8 cellular contexts compared by ENCODE assay signal in the genomic region with DNA sequence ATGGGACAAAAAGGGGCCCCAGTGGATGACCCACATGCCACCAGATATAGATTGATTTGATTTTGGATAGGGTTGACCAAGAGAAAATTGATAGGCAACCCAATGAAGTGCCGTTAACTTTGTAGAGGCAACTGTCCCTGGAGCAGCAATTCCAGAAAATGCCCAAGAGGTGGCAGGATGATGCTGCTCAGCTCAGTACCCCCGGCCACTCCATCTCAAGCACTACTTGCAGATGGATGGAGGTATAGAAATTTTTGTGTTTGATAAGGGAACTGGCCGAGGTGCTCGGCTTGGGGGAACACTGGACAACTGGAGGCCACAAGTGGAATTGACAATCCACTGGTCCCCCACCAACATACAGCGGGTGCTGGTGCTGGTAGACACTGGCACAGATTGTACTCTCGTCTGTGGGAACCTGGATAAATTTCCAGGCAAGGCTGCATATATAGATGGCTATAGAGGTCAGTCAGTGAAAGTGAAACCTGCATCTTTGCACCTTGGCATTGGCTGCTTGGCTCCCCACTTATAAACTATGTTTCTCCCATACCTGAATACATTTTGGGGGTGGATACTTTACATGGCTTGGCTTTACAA.
DNase-seq lines count a peak whose midpoint lies in the region; ATAC-seq and TF ChIP-seq lines count a peak whose summit lies in the region.

No MANE protein-coding gene starts in this region.

- ATAC-seq in GM18520 (IDR thresholded peaks at IDR 0.05; ENCODE audit: unreplicated experiment), result no peak
- ATAC-seq in stimulated activated effector memory CD8-positive, alpha-beta T cell treated with anti-CD3 and anti-CD28 coated beads, Interleukin-12 subunit alpha, Interleukin-12 subunit beta, amount 100 ng/mL, for 72 hours, result no peak

- no peak overlapping the region for H3K27ac Mint-ChIP-seq in activated CD4-positive, alpha-beta memory T cell treated with anti-CD3 and anti-CD28 coated beads, Interleukin-2, amount 10 ng/mL, durations not matched to agents 7 days and 5 days
- H3K27ac Mint-ChIP-seq in stimulated activated effector memory CD8-positive, alpha-beta T cell treated with anti-CD3 and anti-CD28 coated beads, Interleukin-12 subunit alpha, Interleukin-12 subunit beta, amount 100 ng/mL, for 72 hours, result no peak overlapping the region

- H3K9me3 Mint-ChIP-seq in activated CD4-positive, alpha-beta memory T cell treated with anti-CD3 and anti-CD28 coated beads, Interleukin-2, amount 10 ng/mL, durations not matched to agents 7 days and 5 days, result peaks cover 17% of the 10 kb centered on the region
- peaks cover 7% of the 10 kb centered on the region for H3K9me3 Mint-ChIP-seq in stimulated activated effector memory CD8-positive, alpha-beta T cell treated with anti-CD3 and anti-CD28 coated beads, Interleukin-12 subunit alpha, Interleukin-12 subunit beta, amount 100 ng/mL, for 72 hours

- no peaks in the 10 kb centered on the region for H3K27me3 Mint-ChIP-seq in activated CD4-positive, alpha-beta memory T cell treated with anti-CD3 and anti-CD28 coated beads, Interleukin-2, amount 10 ng/mL, durations not matched to agents 7 days and 5 days

- no peak overlapping the region for H3K4me3 ChIP-seq in GM23248
- no peak overlapping the region for H3K4me3 ChIP-seq in parathyroid adenoma (ENCODE audit: low read depth, low read length)

- no peak overlapping the region for H3K4me2 ChIP-seq in GM23248 (ENCODE audit: unreplicated experiment)
- no peak overlapping the region for H3K4me2 ChIP-seq in parathyroid adenoma (ENCODE audit: low read length)

- H3K27me3 ChIP-seq in GM23248 (replicated peaks; ENCODE audit: insufficient read depth), result no peaks in the 10 kb centered on the region
- H3K27me3 ChIP-seq in parathyroid adenoma (ENCODE audit: control insufficient read depth, insufficient read depth, low read length), result no peaks in the 10 kb centered on the region

- H2AFZ ChIP-seq in GM23248 (no peak overlapping the region), parathyroid adenoma (no peak overlapping the region)

- 57 to 66% methylated on average over 6 of the region's 6 CpGs for WGBS in GM23248 (ENCODE audit: low coverage in 1 of 2, low lambda C conversion rate in 2 of 2, missing lambda C conversion rate in 2 of 2), 2 experiments

- no peak overlapping the region for H3K27ac ChIP-seq in GM23248
- no peak overlapping the region for H3K27ac ChIP-seq in parathyroid adenoma

- H3F3A ChIP-seq in GM23248 (ENCODE audit: insufficient read depth), result peaks cover 13% of the 10 kb centered on the region

- H3K79me2 ChIP-seq in GM23248 (ENCODE audit: insufficient read depth) (no peaks in the 10 kb centered on the region), parathyroid adenoma (no peaks in the 10 kb centered on the region)

- H4K20me1 ChIP-seq in GM23248 (ENCODE audit: insufficient read depth), result no peaks in the 10 kb centered on the region

- H3K4me1 Mint-ChIP-seq in activated CD4-positive, alpha-beta memory T cell treated with anti-CD3 and anti-CD28 coated beads, Interleukin-2, amount 10 ng/mL, durations not matched to agents 7 days and 5 days, result peaks cover 23% of the 10 kb centered on the region
- H3K4me1 Mint-ChIP-seq in stimulated activated effector memory CD8-positive, alpha-beta T cell treated with anti-CD3 and anti-CD28 coated beads, Interleukin-12 subunit alpha, Interleukin-12 subunit beta, amount 100 ng/mL, for 72 hours, result peaks cover 29% of the 10 kb centered on the region

- DNase-seq in DMS53 (lab: John Stamatoyannopoulos, UW) (peak; percentile 88), GM23248 (peak; percentile 71), NCI-H2107 (lab: John Stamatoyannopoulos, UW) (peak; percentile 32), germinal center (ENCODE audit: low spot score) (peak; percentile 32)
- peak; percentile 53 for DNase-seq in activated CD4-positive, alpha-beta memory T cell treated with anti-CD3 and anti-CD28 coated beads, Interleukin-2, amount 10 ng/mL, durations not matched to agents 7 days and 5 days
- DNase-seq in stimulated activated effector memory CD8-positive, alpha-beta T cell treated with anti-CD3 and anti-CD28 coated beads, Interleukin-12 subunit alpha, Interleukin-12 subunit beta, amount 100 ng/mL, for 72 hours (ENCODE audit: low spot score in 2 of 2), result no peak

- H3K4me3 Mint-ChIP-seq in activated CD4-positive, alpha-beta memory T cell treated with anti-CD3 and anti-CD28 coated beads, Interleukin-2, amount 10 ng/mL, durations not matched to agents 7 days and 5 days, result no peak overlapping the region
- no peak overlapping the region for H3K4me3 Mint-ChIP-seq in stimulated activated effector memory CD8-positive, alpha-beta T cell treated with anti-CD3 and anti-CD28 coated beads, Interleukin-12 subunit alpha, Interleukin-12 subunit beta, amount 100 ng/mL, for 72 hours

- H3K4me1 ChIP-seq in GM23248 (ENCODE audit: insufficient read depth), result peaks cover 10% of the 10 kb centered on the region
- H3K4me1 ChIP-seq in parathyroid adenoma, result peaks cover 5% of the 10 kb centered on the region

- H3K9me3 ChIP-seq in GM23248 (ENCODE audit: low read depth) (no peaks in the 10 kb centered on the region), parathyroid adenoma (ENCODE audit: control insufficient read depth, low read length) (no peaks in the 10 kb centered on the region)

- peak; percentile 65 for TF ChIP-seq CTCF in parathyroid adenoma (IDR thresholded peaks at IDR 0.05)

- H3K9me2 ChIP-seq in GM23248 (ENCODE audit: insufficient read depth), result no peaks in the 10 kb centered on the region

- no peaks in the 10 kb centered on the region for H3K36me3 ChIP-seq in GM23248 (ENCODE audit: low read depth)
- H3K36me3 ChIP-seq in parathyroid adenoma (ENCODE audit: control insufficient read depth, insufficient read depth, low read length), result no peaks in the 10 kb centered on the region

- in situ Hi-C loops in GM23248 (cut with MboI), result no loop called here

- POLR2A ChIA-PET in activated CD4-positive, alpha-beta memory T cell treated with anti-CD3 and anti-CD28 coated beads, Interleukin-2, amount 10 ng/mL, durations not matched to agents 7 days and 5 days (lab: Charles Lee), result no interaction called here

- peaks cover 16% of the 10 kb centered on the region for H3K36me3 Mint-ChIP-seq in activated CD4-positive, alpha-beta memory T cell treated with anti-CD3 and anti-CD28 coated beads, Interleukin-2, amount 10 ng/mL, durations not matched to agents 7 days and 5 days (ENCODE audit: low read depth)
- H3K36me3 Mint-ChIP-seq in stimulated activated effector memory CD8-positive, alpha-beta T cell treated with anti-CD3 and anti-CD28 coated beads, Interleukin-12 subunit alpha, Interleukin-12 subunit beta, amount 100 ng/mL, for 72 hours, result peaks cover 8% of the 10 kb centered on the region

- CTCF ChIA-PET in activated CD4-positive, alpha-beta memory T cell treated with anti-CD3 and anti-CD28 coated beads, Interleukin-2, amount 10 ng/mL, durations not matched to agents 7 days and 5 days (lab: Charles Lee), result interaction anchor here (1.1 kb wide), 1 partner anchor 329 kb away, joined by 3 read pairs; no protein-coding TSS in a partner anchor

- H3K9ac ChIP-seq in GM23248, result no peak overlapping the region
- no peak overlapping the region for H3K9ac ChIP-seq in parathyroid adenoma

Comparison
In these comparisons a context has a peak if more than half of its experiments do, and no peak if none do; other contexts are left out.
1. DNase-seq: peak in DMS53 (single experiment), GM23248 (single experiment), NCI-H2107 (single experiment), activated CD4-positive, alpha-beta memory T cell treated with anti-CD3 and anti-CD28 coated beads, Interleukin-2, amount 10 ng/mL, durations not matched to agents 7 days and 5 days (single experiment) and germinal center (single experiment); none in stimulated activated effector memory CD8-positive, alpha-beta T cell treated with anti-CD3 and anti-CD28 coated beads, Interleukin-12 subunit alpha, Interleukin-12 subunit beta, amount 100 ng/mL, for 72 hours (0 of 2).